Comparison of ENCODE assay signal across 10 cellular contexts in genomic region chr1:214658785-214659184, GRCh38. TPM values are rescaled to one million over a fixed set of nuclear protein-coding genes. Genes with fewer than 3 reads are reported as not detected.
DNase-seq lines count a peak whose midpoint lies in the region; ATAC-seq, FAIRE-seq and TF ChIP-seq lines count a peak whose summit lies in the region.
"Had no signal": no experiment of that assay in that cellular context is flagged by ENCODE, and none has a peak within 500 bp of the region (broad histone marks: within the 10 kb centered on the region; RNA-seq: fewer than 3 reads in every experiment).

No MANE protein-coding gene starts in this region.

- H3K36me3 ChIP-seq in BE2C (peaks cover 96% of the 10 kb centered on the region), K562 (ENCODE audit: control insufficient read depth, insufficient read depth, low read length) (peaks cover 98% of the 10 kb centered on the region)

- no peak for TF ChIP-seq EP300 in K562 (IDR thresholded peaks at IDR 0.05; ENCODE audit: low read length)

- 90% methylated on average over 9 of the region's 9 CpGs for WGBS in K562 (ENCODE audit: insufficient coverage, low coverage, missing lambda C conversion rate)

- TF ChIP-seq POLR2A in K562 (conservative IDR thresholded peaks at IDR 0.05) = no peak

- H3K9me1 ChIP-seq in K562 (ENCODE audit: control insufficient read depth, insufficient read depth, low read length) = no peaks in the 10 kb centered on the region

- no peak overlapping the region for H2AFZ ChIP-seq in K562 (ENCODE audit: low read depth, low read length)

- peak; percentile 14 for DNase-seq in BE2C
- peak; percentile 8 for DNase-seq in HTR-8/SVneo (ENCODE audit: insufficient read length, low spot score)
- DNase-seq in K562 (ENCODE audit: extremely low read depth in 1 of 4, low spot score in 3 of 4) = peak in 3 of 4 experiments; percentile 12 to 42 (median 33)
- DNase-seq in left lobe of liver (ENCODE audit: low spot score) = no peak
- no peak for DNase-seq in stimulated activated CD4-positive, alpha-beta T cell treated with anti-CD3 and anti-CD28 coated beads, Interleukin-2, amount 100 ng/mL, for 24 hours
- no peak for DNase-seq in EL
- DNase-seq: activated CD4-positive, alpha-beta T cell treated with anti-CD3 and anti-CD28 coated beads, Interleukin-2, amount 10 ng/mL, durations not matched to agents 24 days and 14 days; NCI-H1694 treated with DMSO at 0.1 percent for 48 hours had no signal

- no peaks in the 10 kb centered on the region for H4K20me1 ChIP-seq in K562 (replicated peaks; ENCODE audit: control insufficient read depth, insufficient read depth, low read length)

- in situ Hi-C loops in K562 (cut with MboI) = no loop called here

- TF ChIP-seq CTCF in BE2C (IDR thresholded peaks at IDR 0.05; ENCODE audit: low read depth, low read length) (peak; percentile 40), K562 (IDR thresholded peaks at IDR 0.05 in 2 of 3, conservative IDR thresholded peaks at IDR 0.05 in 1 of 3; ENCODE audit: insufficient read depth in 2 of 3, low read depth in 1 of 3, low read length in 3 of 3) (peak in 2 of 3 experiments; percentile 18 to 27; a peak in 1 of 6 replicates)

- no peak overlapping the region for H3K4me2 ChIP-seq in K562 (ENCODE audit: insufficient read depth, low read length)

- ATAC-seq in K562 = peak; percentile 33; the same call in 1 of the 3 replicates
- ATAC-seq in left lobe of liver = peak; percentile 63
- no peak for ATAC-seq in HG02970 (IDR thresholded peaks at IDR 0.05; ENCODE audit: low FRiP score, unreplicated experiment)
- ATAC-seq in HG02973 (IDR thresholded peaks at IDR 0.05; ENCODE audit: unreplicated experiment) = no peak

- intact Hi-C loops in K562 (cut with micrococcal nuclease) = loop anchor here (2.0 kb wide), 1 partner anchor 868 kb away; no protein-coding TSS in a partner anchor

- H3K4me1 ChIP-seq in BE2C = no peaks in the 10 kb centered on the region
- H3K4me1 ChIP-seq in K562 (replicated peaks in 1 of 2; ENCODE audit: control insufficient read depth in 2 of 2, insufficient read depth in 2 of 2, low read length in 2 of 2) = no peaks in the 10 kb centered on the region

- H3K27ac ChIP-seq in K562 (ENCODE audit: extremely low read depth, low read depth, low read length) = no peak overlapping the region

- peak in 1 of 2 experiments; percentile 34; a peak in 2 of 4 replicates for TF ChIP-seq RAD21 in K562 (CRISPR knock-in tag; conservative IDR thresholded peaks at IDR 0.05 in 1 of 2, IDR thresholded peaks at IDR 0.05 in 1 of 2)

- H3K9ac ChIP-seq in K562 (ENCODE audit: insufficient read depth in 1 of 2, low read depth in 2 of 2, low read length in 2 of 2) = no peak overlapping the region

- H3K27me3 ChIP-seq in BE2C (no peaks in the 10 kb centered on the region), K562 (ENCODE audit: control insufficient read depth in 2 of 2, insufficient read depth in 2 of 2, low read length in 2 of 2) (no peaks in the 10 kb centered on the region)

- CTCF ChIA-PET in K562 (lab: Yijun Ruan, JAX; ENCODE audit: low intra/inter-chr PET ratio) = interaction anchor here (0.6 to 1.4 kb wide), 3 partner anchors 297 to 948 kb away, joined by 3 to 6 read pairs (median 4); no protein-coding TSS in a partner anchor

- no peak overlapping the region for H3K4me3 ChIP-seq in BE2C (ENCODE audit: low read depth, low read length)
- no peak overlapping the region for H3K4me3 ChIP-seq in K562

- POLR2A ChIA-PET in K562 (lab: Yijun Ruan, JAX) = no interaction called here

- BruUV-seq in K562 (replicated peaks; lab: Mats Ljungman, UMichigan) = no TSS peak

- FAIRE-seq in HTR-8/SVneo (lab: Jason Lieb, UNC) (no peak), K562 (lab: Jason Lieb, UNC) (no peak)

- H3K9me3 ChIP-seq in BE2C = no peaks in the 10 kb centered on the region
- H3K9me3 ChIP-seq in K562 (replicated peaks; ENCODE audit: control insufficient read depth, insufficient read depth, low read depth, low read length) = no peaks in the 10 kb centered on the region

- H3K79me2 ChIP-seq in K562 (ENCODE audit: control insufficient read depth, insufficient read depth, low read length) = no peaks in the 10 kb centered on the region

TF ChIP-seq in K562, 482 proteins besides CTCF, POLR2A, EP300 and RAD21:
- TF ChIP-seq TAF7 (tag; IDR thresholded peaks at IDR 0.05) (no peak), ZBTB33 (CRISPR knock-in tag; IDR thresholded peaks at IDR 0.05) (peak; percentile 60; the same call in 1 of the 2 replicates), TARDBP (IDR thresholded peaks at IDR 0.05) (no peak), DDX20 (tag; IDR thresholded peaks at IDR 0.05; ENCODE audit: low read depth) (no peak), ZNF77 (CRISPR knock-in tag; IDR thresholded peaks at IDR 0.05) (no peak), KAT7 (CRISPR knock-in tag; IDR thresholded peaks at IDR 0.05; ENCODE audit: borderline replicate concordance) (no peak)
TF ChIP-seq in K562: peak in this region for 1.

RNA-seq across cellular contexts. Expression of gene CENPF, which starts 55.8 kb away (rescaled TPM):
- polyA plus RNA-seq in BE2C (2012; ENCODE audit: insufficient read depth, insufficient read length, low read depth) = 24.8 TPM
- total RNA-seq in K562 (2011; cell fraction: chromatin; rRNA removed; ENCODE audit: low replicate concordance) = 21.7 and 130 TPM in 2 replicates
- 11.8 and 20.9 TPM in 2 replicates for total RNA-seq in K562 (2011; cell fraction: nucleolus; rRNA removed)
- 40.8 and 50.3 TPM in 2 replicates for total RNA-seq in K562 (2011; cell fraction: nucleoplasm; rRNA removed)
- total RNA-seq in K562 (2014; rRNA removed) (76.9 and 91.6 TPM in 2 replicates), K562 (2014; rRNA removed; fragmentation: Illumina TruSeq; extraction: Trizol) (180 and 214 TPM in 2 replicates), K562 (2015; rRNA removed; fragmentation: Illumina TruSeq; extraction: Trizol) (142 and 153 TPM in 2 replicates), K562 (2021) (98.2 and 102 TPM in 2 replicates), left lobe of liver (1.1 TPM)
- polyA plus RNA-seq in K562 (2011; rRNA removed) (46.4 and 64.5 TPM in 2 replicates), K562 (2014; fragmentation: Illumina TruSeq; extraction: Trizol) (118 TPM in 2 replicates), K562 (2014; fragmentation: Nextera tagmentation; extraction: Ambion mirVana) (10 to 100 TPM; 50.6 to 92.6 TPM), K562 (2014; rRNA removed) (54.1 and 98.3 TPM in 2 replicates)
- 8.8 and 16.0 TPM in 2 replicates for polyA plus RNA-seq in K562 (2011; cell fraction: cytosol; rRNA removed)
- polyA plus RNA-seq in K562 (2011; cell fraction: nucleus; rRNA removed) = 52.2 and 53.8 TPM in 2 replicates
- 48.5 and 70.8 TPM in 2 replicates for polyA plus RNA-seq in K562 (2012)
- polyA minus RNA-seq in K562 (2011; rRNA and poly(A)+ RNA removed) = 99.3 and 119 TPM in 2 replicates
- 46.6 and 50.8 TPM in 2 replicates for polyA minus RNA-seq in K562 (2011; cell fraction: cytosol; rRNA and poly(A)+ RNA removed)
- 35.7 and 70.4 TPM in 2 replicates for polyA minus RNA-seq in K562 (2011; cell fraction: nucleus; rRNA and poly(A)+ RNA removed)

Comparison
In these comparisons a context has a peak if more than half of its experiments do, and no peak if none do; other contexts are left out.
1. DNase-seq: peak in BE2C (single experiment), HTR-8/SVneo (single experiment) and K562 (3 of 4); none in left lobe of liver (single experiment), stimulated activated CD4-positive, alpha-beta T cell treated with anti-CD3 and anti-CD28 coated beads, Interleukin-2, amount 100 ng/mL, for 24 hours (0 of 2) and EL (single experiment).
2. ATAC-seq: peak in K562 (single experiment) and left lobe of liver (single experiment); none in HG02970 (single experiment) and HG02973 (single experiment).